ENCODE assay signal across 9 cellular contexts in genomic region chr2:183037281-183037659, GRCh38. TPM values are rescaled to one million over a fixed set of nuclear protein-coding genes. Genes with fewer than 3 reads are reported as not detected.
DNase-seq lines count a peak whose midpoint lies in the region; ATAC-seq, FAIRE-seq and TF ChIP-seq lines count a peak whose summit lies in the region.
"Had no signal": no experiment of that assay in that cellular context is flagged by ENCODE, and none has a peak within 500 bp of the region (broad histone marks: within the 10 kb centered on the region; RNA-seq: fewer than 3 reads in every experiment).

No MANE protein-coding gene starts in this region.

- FAIRE-seq in GM12892 (lab: Jason Lieb, UNC): peak; percentile 42
- no peak for FAIRE-seq in pancreas (lab: Jason Lieb, UNC)

- TF ChIP-seq CTCF in WERI-Rb-1 (IDR thresholded peaks at IDR 0.05; ENCODE audit: low read depth, low read length): no peak
- TF ChIP-seq CTCF in fibroblast of villous mesenchyme (IDR thresholded peaks at IDR 0.05; ENCODE audit: insufficient read depth, low read depth, low read length): no peak
- no peak for TF ChIP-seq CTCF in pancreas (IDR thresholded peaks at IDR 0.05)

- intact Hi-C loops in pancreas (cut with DNase I): no loop called here

- ATAC-seq in pancreas (peak; percentile 31 to 60 (median 36)), GM21367 (IDR thresholded peaks at IDR 0.05; ENCODE audit: unreplicated experiment) (no peak)

- DNase-seq in A172 (ENCODE audit: low spot score) (peak; percentile 46), GM12892 (ENCODE audit: insufficient read length) (no peak), WERI-Rb-1 (no peak), fibroblast of villous mesenchyme (ENCODE audit: low read depth) (peak; percentile 55), pancreas (no peak), NCI-H82 (lab: John Stamatoyannopoulos, UW) (no peak), COLO668 (lab: John Stamatoyannopoulos, UW; ENCODE audit: unreplicated experiment) (no peak)

- H3K9me3 ChIP-seq in WERI-Rb-1 (ENCODE audit: severe bottlenecking): peaks cover 3% of the 10 kb centered on the region
- H3K9me3 ChIP-seq in pancreas: no peaks in the 10 kb centered on the region
- H3K9me3 ChIP-seq: neutrophil had no signal

- WGBS in pancreas, 2 donors: 0 to 3% methylated on average over 4 of the region's 4 CpGs

- H3K36me3 ChIP-seq in WERI-Rb-1: peaks cover 5% of the 10 kb centered on the region
- H3K36me3 ChIP-seq in pancreas: no peaks in the 10 kb centered on the region
- H3K36me3 ChIP-seq: neutrophil had no signal

- H3K27ac ChIP-seq in WERI-Rb-1 (peak overlapping the region; percentile 93), pancreas (peak overlapping the region; percentile 92 to 99 (median 97))
- H3K27ac ChIP-seq: neutrophil had no signal

- peaks cover 25 to 45% (median 38%) of the 10 kb centered on the region in 3 donors for H3K4me1 ChIP-seq in pancreas

- H3K4me3 ChIP-seq in WERI-Rb-1 (ENCODE audit: low read depth, low read length): peak overlapping the region; percentile 71
- peak overlapping the region; percentile 92 for H3K4me3 ChIP-seq in fibroblast of villous mesenchyme (ENCODE audit: low read depth, low read length)
- peak overlapping the region; percentile 64 to 82 (median 76) for H3K4me3 ChIP-seq in pancreas

- H3K27me3 ChIP-seq in WERI-Rb-1 (ENCODE audit: insufficient read depth, low read depth, severe bottlenecking): no peaks in the 10 kb centered on the region
- no peaks in the 10 kb centered on the region for H3K27me3 ChIP-seq in pancreas

- no peak for TF ChIP-seq POLR2A in GM12892 (IDR thresholded peaks at IDR 0.05; ENCODE audit: low read depth, low read length)

RNA-seq across cellular contexts. Expression of gene NCKAP1, which starts 1.0 kb away (rescaled TPM):
- 186 and 213 TPM in 2 replicates for total RNA-seq in A172 (2014; rRNA removed; shearing (Covaris generic))
- polyA plus RNA-seq in GM12892 (2012; ENCODE audit: missing spikeins): 2.3 TPM
- total RNA-seq in fibroblast of villous mesenchyme: 173 and 236 TPM in 2 replicates
- total RNA-seq in pancreas: 10 to 100 TPM; 41.9 to 75.6 (median 44.0) TPM
- 10 to 100 TPM; 16.9 to 39.7 TPM for polyA plus RNA-seq in pancreas

RNA-seq across cellular contexts. Expression of gene DUSP19, which starts 41.3 kb away (rescaled TPM):
- 2.5 and 3.2 TPM in 2 replicates for total RNA-seq in A172 (2014; rRNA removed; shearing (Covaris generic))
- polyA plus RNA-seq in GM12892 (2012; ENCODE audit: missing spikeins): 2.0 TPM
- total RNA-seq in fibroblast of villous mesenchyme (1.6 and 5.6 TPM in 2 replicates), pancreas (1 to 10 TPM; 1.3 to 3.8 (median 2.6) TPM)
- polyA plus RNA-seq in pancreas: 1 to 10 TPM; 1.0 to 1.1 TPM

Comparison
In these comparisons a context has a peak if more than half of its experiments do, and no peak if none do; other contexts are left out.
1. DNase-seq: peak in A172 (single experiment) and fibroblast of villous mesenchyme (single experiment); none in GM12892 (single experiment), WERI-Rb-1 (single experiment), pancreas (0 of 6), NCI-H82 (single experiment) and COLO668 (single experiment).
2. Peak in every context shown above with its lines, with median percentiles within 50 percentile points of each other: H3K4me3 ChIP-seq.